ENCODE assay signal across 1 cellular context in genomic region chr4:123870283-123870876, GRCh38.
TF ChIP-seq lines count a peak whose summit lies in the region.

No MANE protein-coding gene starts in this region.

TF ChIP-seq in HepG2, 621 proteins besides CTCF, POLR2A, EP300 and RAD21 (continued from another document):
- TF ChIP-seq FOXP4 (CRISPR knock-in tag; IDR thresholded peaks at IDR 0.05) (0 out of 2 replicates have a peak, but pooled peaks have one; percentile 19), HNF4A (CRISPR knock-in tag; IDR thresholded peaks at IDR 0.05) (peak; percentile 52), HOMEZ (CRISPR knock-in tag; IDR thresholded peaks at IDR 0.05; ENCODE audit: low read depth) (peak; percentile 30; the same call in 1 of the 2 replicates), MIXL1 (CRISPR knock-in tag; IDR thresholded peaks at IDR 0.05) (0 out of 2 replicates have a peak, but pooled peaks have one; percentile 16), TOPORS (CRISPR knock-in tag; IDR thresholded peaks at IDR 0.05) (no peak), ISL2 (CRISPR knock-in tag; IDR thresholded peaks at IDR 0.05) (0 out of 2 replicates have a peak, but pooled peaks have one; percentile 19), ZNF317 (CRISPR knock-in tag; IDR thresholded peaks at IDR 0.05) (0 out of 2 replicates have a peak, but pooled peaks have one; percentile 60), SALL1 (CRISPR knock-in tag; IDR thresholded peaks at IDR 0.05) (peak; percentile 41; the same call in 1 of the 2 replicates), ZNF710 (CRISPR knock-in tag; IDR thresholded peaks at IDR 0.05; ENCODE audit: borderline replicate concordance) (no peak), HNF1A (IDR thresholded peaks at IDR 0.05; ENCODE audit: low read depth) (no peak), HNF1A (CRISPR knock-in tag; IDR thresholded peaks at IDR 0.05; ENCODE audit: borderline replicate concordance) (no peak), THRA (CRISPR knock-in tag; IDR thresholded peaks at IDR 0.05; ENCODE audit: borderline replicate concordance) (0 out of 2 replicates have a peak, but pooled peaks have one; percentile 20), PAXIP1 (CRISPR knock-in tag; conservative IDR thresholded peaks at IDR 0.05) (peak; percentile 48; the same call in 1 of the 2 replicates), MED1 (CRISPR knock-in tag; IDR thresholded peaks at IDR 0.05) (peak; percentile 56; the same call in 1 of the 2 replicates), SOX13 (IDR thresholded peaks at IDR 0.05) (no peak), SOX13 (CRISPR knock-in tag; conservative IDR thresholded peaks at IDR 0.05 in 1 of 2, IDR thresholded peaks at IDR 0.05 in 1 of 2) (0 out of 4 replicates have a peak, but pooled peaks of 1 of the 2 experiments have one; percentile 12), HES4 (CRISPR knock-in tag; IDR thresholded peaks at IDR 0.05; ENCODE audit: borderline replicate concordance) (no peak), TFAP4 (IDR thresholded peaks at IDR 0.05; ENCODE audit: borderline replicate concordance, low read depth) (peak; percentile 10; the same call in 1 of the 2 replicates), ARNT2 (CRISPR knock-in tag; IDR thresholded peaks at IDR 0.05; ENCODE audit: low read depth) (no peak), PPARG (CRISPR knock-in tag; conservative IDR thresholded peaks at IDR 0.05) (0 out of 2 replicates have a peak, but pooled peaks have one; percentile 36), TCF7 (IDR thresholded peaks at IDR 0.05; ENCODE audit: low read depth) (peak; percentile 53), ZMYM4 (CRISPR knock-in tag; IDR thresholded peaks at IDR 0.05) (peak; percentile 53; the same call in 1 of the 2 replicates), POGZ (CRISPR knock-in tag; IDR thresholded peaks at IDR 0.05) (0 out of 2 replicates have a peak, but pooled peaks have one; percentile 41), ZNF331 (CRISPR knock-in tag; IDR thresholded peaks at IDR 0.05) (no peak), RXRA (CRISPR knock-in tag; IDR thresholded peaks at IDR 0.05) (no peak), PITX1 (CRISPR knock-in tag; IDR thresholded peaks at IDR 0.05) (no peak), PRDM4 (CRISPR knock-in tag; IDR thresholded peaks at IDR 0.05; ENCODE audit: borderline replicate concordance) (no peak), ZNF660 (CRISPR knock-in tag; IDR thresholded peaks at IDR 0.05; ENCODE audit: borderline replicate concordance, low read depth) (no peak), ATF7-NPFF (CRISPR knock-in tag; IDR thresholded peaks at IDR 0.05; ENCODE audit: low read depth) (no peak), ZNF644 (CRISPR knock-in tag; IDR thresholded peaks at IDR 0.05; ENCODE audit: low read depth) (0 out of 2 replicates have a peak, but pooled peaks have one; percentile 47)
